ENCODE assay signal across 15 cellular contexts in genomic region chr1:154441241-154441888, GRCh38. TPM values are rescaled to one million over a fixed set of nuclear protein-coding genes. Genes with fewer than 3 reads are reported as not detected.
DNase-seq lines count a peak whose midpoint lies in the region; ATAC-seq and TF ChIP-seq lines count a peak whose summit lies in the region.
"Had no signal": no experiment of that assay in that cellular context is flagged by ENCODE, and none has a peak within 500 bp of the region (broad histone marks: within the 10 kb centered on the region; RNA-seq: fewer than 3 reads in every experiment).

No MANE protein-coding gene starts in this region.

- no peaks in the 10 kb centered on the region for H3K27me3 Mint-ChIP-seq in activated CD8-positive, alpha-beta T cell treated with anti-CD3 and anti-CD28 coated beads for 36 hours
- peaks cover 30% of the 10 kb centered on the region for H3K27me3 Mint-ChIP-seq in activated CD8-positive, alpha-beta T cell treated with anti-CD3 and anti-CD28 coated beads, Interleukin-2, amount 10 ng/mL, durations not matched to agents 7 days and 5 days (ENCODE audit: low read depth)
- H3K27me3 Mint-ChIP-seq in effector memory CD8-positive, alpha-beta T cell = peaks cover 0 to 10% of the 10 kb centered on the region in 2 donors

- H3K9me3 Mint-ChIP-seq in activated CD8-positive, alpha-beta T cell treated with anti-CD3 and anti-CD28 coated beads for 36 hours = no peaks in the 10 kb centered on the region
- H3K9me3 Mint-ChIP-seq in activated CD8-positive, alpha-beta T cell treated with anti-CD3 and anti-CD28 coated beads, Interleukin-2, amount 10 ng/mL, durations not matched to agents 7 days and 5 days (ENCODE audit: insufficient read depth) = no peaks in the 10 kb centered on the region
- no peaks in the 10 kb centered on the region for H3K9me3 Mint-ChIP-seq in effector memory CD8-positive, alpha-beta T cell

- RAD21 ChIA-PET in HCT116 (lab: Charles Lee; ENCODE audit: low non-redundant PET in 1 of 2, low total read pairs in 2 of 2, uncharacterized antibody in 2 of 2, unreplicated experiment in 2 of 2) = interaction anchor here in 1 of 2 experiments (1.1 kb wide), 1 partner anchor 76 kb away, joined by 4 read pairs; no protein-coding TSS in a partner anchor

- CTCF ChIA-PET in activated CD8-positive, alpha-beta T cell treated with anti-CD3 and anti-CD28 coated beads for 36 hours (lab: Charles Lee) = interaction anchor here (0.8 to 1.9 kb wide), 11 partner anchors 10 to 107 kb away, joined by 3 to 7 read pairs (median 5); no protein-coding TSS in a partner anchor
- CTCF ChIA-PET in activated CD8-positive, alpha-beta T cell treated with anti-CD3 and anti-CD28 coated beads, Interleukin-2, amount 10 ng/mL, durations not matched to agents 7 days and 5 days (lab: Charles Lee) = interaction anchor here (0.6 to 1.5 kb wide), 4 partner anchors 9 to 38 kb away, joined by 3 to 4 read pairs (median 4); partner anchors contain the start of gene IL6R
- CTCF ChIA-PET in HCT116 (lab: Charles Lee) = interaction anchor here (1.1 to 1.6 kb wide), 3 partner anchors 10 to 22 kb away, joined by 3 to 4 read pairs (median 3); no protein-coding TSS in a partner anchor

- TF ChIP-seq EP300 in sigmoid colon (IDR thresholded peaks at IDR 0.05) = no peak

- H3K79me2 ChIP-seq in HCT116 (ENCODE audit: insufficient read depth, low read length) = no peaks in the 10 kb centered on the region

- H3K4me2 ChIP-seq in HCT116 (ENCODE audit: low read length) = peak overlapping the region; percentile 61

- BruUV-seq in HCT116 (replicated peaks; lab: Mats Ljungman, UMichigan) = no TSS peak

- H3K4me3 Mint-ChIP-seq in activated CD8-positive, alpha-beta T cell treated with anti-CD3 and anti-CD28 coated beads for 36 hours = no peak overlapping the region
- H3K4me3 Mint-ChIP-seq in activated CD8-positive, alpha-beta T cell treated with anti-CD3 and anti-CD28 coated beads, Interleukin-2, amount 10 ng/mL, durations not matched to agents 7 days and 5 days = no peak overlapping the region
- H3K4me3 Mint-ChIP-seq in effector memory CD8-positive, alpha-beta T cell = peak overlapping the region in 1 of 2 donors; percentile 35

- peak overlapping the region; percentile 39 for H3K27ac Mint-ChIP-seq in activated CD8-positive, alpha-beta T cell treated with anti-CD3 and anti-CD28 coated beads for 36 hours
- no peak overlapping the region for H3K27ac Mint-ChIP-seq in activated CD8-positive, alpha-beta T cell treated with anti-CD3 and anti-CD28 coated beads, Interleukin-2, amount 10 ng/mL, durations not matched to agents 7 days and 5 days
- peak overlapping the region; percentile 44 to 77 for H3K27ac Mint-ChIP-seq in effector memory CD8-positive, alpha-beta T cell

- H4K20me1 ChIP-seq in HCT116 (ENCODE audit: insufficient read depth) = no peaks in the 10 kb centered on the region

- ATAC-seq in activated CD8-positive, alpha-beta T cell treated with anti-CD3 and anti-CD28 coated beads for 36 hours = no peak
- ATAC-seq in activated CD8-positive, alpha-beta T cell treated with anti-CD3 and anti-CD28 coated beads, Interleukin-2, amount 10 ng/mL, durations not matched to agents 7 days and 5 days = no peak
- ATAC-seq in HCT116 = no peak
- no peak for ATAC-seq in effector memory CD8-positive, alpha-beta T cell (replicated peaks)

- peaks cover 68% of the 10 kb centered on the region for H3K4me1 Mint-ChIP-seq in activated CD8-positive, alpha-beta T cell treated with anti-CD3 and anti-CD28 coated beads for 36 hours (ENCODE audit: low read depth)
- peaks cover 56% of the 10 kb centered on the region for H3K4me1 Mint-ChIP-seq in activated CD8-positive, alpha-beta T cell treated with anti-CD3 and anti-CD28 coated beads, Interleukin-2, amount 10 ng/mL, durations not matched to agents 7 days and 5 days (ENCODE audit: low read depth)
- peaks cover 20 to 26% of the 10 kb centered on the region in 2 donors for H3K4me1 Mint-ChIP-seq in effector memory CD8-positive, alpha-beta T cell (ENCODE audit: low read depth in 2 of 2)

- H3K9ac ChIP-seq in HCT116 (ENCODE audit: low read length) = no peak overlapping the region

- no peaks in the 10 kb centered on the region for H3K9me2 ChIP-seq in HCT116 (ENCODE audit: insufficient read depth)

- TF ChIP-seq RAD21 in HCT116 (IDR thresholded peaks at IDR 0.05; ENCODE audit: low read depth) = no peak

- H3K27me3 ChIP-seq in HCT116 (ENCODE audit: insufficient read depth, low read length) (no peaks in the 10 kb centered on the region), sigmoid colon (no peaks in the 10 kb centered on the region)
- H3K27me3 ChIP-seq: ascending aorta, suprapubic skin had no signal

- TF ChIP-seq POLR2A in HCT116 (IDR thresholded peaks at IDR 0.05; ENCODE audit: borderline replicate concordance, extremely low read depth, insufficient read depth, insufficient read length) (no peak), sigmoid colon (IDR thresholded peaks at IDR 0.05) (no peak)

- no peak for TF ChIP-seq CTCF in activated CD8-positive, alpha-beta T cell treated with anti-CD3 and anti-CD28 coated beads for 36 hours (IDR thresholded peaks at IDR 0.05)
- TF ChIP-seq CTCF in HCT116 (IDR thresholded peaks at IDR 0.05 in 2 of 3, conservative IDR thresholded peaks at IDR 0.05 in 1 of 3; ENCODE audit: borderline replicate concordance in 1 of 3, insufficient read depth in 1 of 3, low read depth in 2 of 3, low read length in 2 of 3) = no peak
- no peak for TF ChIP-seq CTCF in sigmoid colon (IDR thresholded peaks at IDR 0.05)

- H3K36me3 ChIP-seq in HCT116 (ENCODE audit: control insufficient read depth in 1 of 2, insufficient read depth in 2 of 2, low read length in 2 of 2) = no peaks in the 10 kb centered on the region
- peaks cover 0 to 31% (median 5%) of the 10 kb centered on the region in 4 donors for H3K36me3 ChIP-seq in sigmoid colon
- H3K36me3 ChIP-seq: prostate gland had no signal

- H3K4me1 ChIP-seq in HCT116 (ENCODE audit: control insufficient read depth in 1 of 2, insufficient read depth in 2 of 2, low read length in 2 of 2) (peaks cover 23 to 46% of the 10 kb centered on the region in 2 experiments), sigmoid colon (peaks cover 0 to 95% (median 78%) of the 10 kb centered on the region in 4 donors)
- H3K4me1 ChIP-seq: ascending aorta, prostate gland had no signal

- H3K36me3 Mint-ChIP-seq in activated CD8-positive, alpha-beta T cell treated with anti-CD3 and anti-CD28 coated beads for 36 hours (ENCODE audit: low read depth) = peaks cover 14% of the 10 kb centered on the region
- H3K36me3 Mint-ChIP-seq in activated CD8-positive, alpha-beta T cell treated with anti-CD3 and anti-CD28 coated beads, Interleukin-2, amount 10 ng/mL, durations not matched to agents 7 days and 5 days (ENCODE audit: low read depth) = no peaks in the 10 kb centered on the region
- H3K36me3 Mint-ChIP-seq in effector memory CD8-positive, alpha-beta T cell (ENCODE audit: insufficient read depth) = peaks cover 4% of the 10 kb centered on the region

- intact Hi-C loops in activated CD8-positive, alpha-beta T cell treated with anti-CD3 and anti-CD28 coated beads for 36 hours (cut with micrococcal nuclease) = loop anchor here (10.0 kb wide), 1 partner anchor 87 kb away; no protein-coding TSS in a partner anchor
- intact Hi-C loops in HCT116 (cut with micrococcal nuclease) (no loop called here), sigmoid colon (cut with DNase I) (no loop called here)

- H3K27ac ChIP-seq in HCT116 (ENCODE audit: low read depth, low read length) = no peak overlapping the region
- peak overlapping the region; percentile 70 to 99 (median 94) for H3K27ac ChIP-seq in sigmoid colon
- H3K27ac ChIP-seq: ascending aorta, prostate gland, suprapubic skin had no signal

- POLR2A ChIA-PET in activated CD8-positive, alpha-beta T cell treated with anti-CD3 and anti-CD28 coated beads for 36 hours (lab: Charles Lee) = interaction anchor here (0.7 to 1.5 kb wide), 3 partner anchors 22 to 265 kb away, joined by 3 to 4 read pairs (median 4); no protein-coding TSS in a partner anchor
- POLR2A ChIA-PET in activated CD8-positive, alpha-beta T cell treated with anti-CD3 and anti-CD28 coated beads, Interleukin-2, amount 10 ng/mL, durations not matched to agents 7 days and 5 days (lab: Charles Lee) = no interaction called here
- POLR2A ChIA-PET in HCT116 (lab: Charles Lee) = no interaction called here

- H3K9me3 ChIP-seq in HCT116 (ENCODE audit: control insufficient read depth in 1 of 2, insufficient read depth in 1 of 2, low read depth in 1 of 2, low read length in 2 of 2) = no peaks in the 10 kb centered on the region
- no peaks in the 10 kb centered on the region for H3K9me3 ChIP-seq in sigmoid colon
- H3K9me3 ChIP-seq: ascending aorta, prostate gland, suprapubic skin had no signal

- H3K4me3 ChIP-seq in HCT116 (replicated peaks in 1 of 2; ENCODE audit: low read depth in 1 of 2, low read length in 2 of 2) (no peak overlapping the region), sigmoid colon (no peak overlapping the region)
- H3K4me3 ChIP-seq: ascending aorta, prostate gland, suprapubic skin had no signal

- WGBS in sigmoid colon, 2 donors = 73 to 87% methylated on average over 8 of the region's 8 CpGs

- no peak overlapping the region for H2AFZ ChIP-seq in HCT116 (ENCODE audit: low read depth, low read length, poor library complexity, severe bottlenecking)

- no peak for DNase-seq in activated CD8-positive, alpha-beta T cell treated with anti-CD3 and anti-CD28 coated beads for 36 hours
- no peak for DNase-seq in activated CD8-positive, alpha-beta T cell treated with anti-CD3 and anti-CD28 coated beads, Interleukin-2, amount 10 ng/mL, durations not matched to agents 7 days and 5 days
- no peak for DNase-seq in HCT116 (ENCODE audit: low read depth, low spot score)
- no peak for DNase-seq in effector memory CD8-positive, alpha-beta T cell
- no peak for DNase-seq in sigmoid colon
- DNase-seq in kidney tubule cell (ENCODE audit: low spot score) = no peak
- no peak for DNase-seq in D341Med (ENCODE audit: low spot score)
- DNase-seq in NCI-H1694 treated with DMSO at 0.1 percent for 48 hours (lab: John Stamatoyannopoulos, UW) = no peak
- DNase-seq: activated CD4-positive, CD25-positive, alpha-beta regulatory T cell; erythroblast; NCI-H2081; NCI-H774 had no signal

TF ChIP-seq in HCT116, 20 proteins besides CTCF, POLR2A, EP300 and RAD21 (continues in another document):
- TF ChIP-seq MAX (IDR thresholded peaks at IDR 0.05) = no peak

RNA-seq across cellular contexts. Expression of gene IL6R, which starts 36.2 kb away (rescaled TPM):
- total RNA-seq in activated CD8-positive, alpha-beta T cell treated with anti-CD3 and anti-CD28 coated beads for 36 hours = 1 to 10 TPM; 2.2 to 2.5 TPM
- total RNA-seq in activated CD8-positive, alpha-beta T cell treated with anti-CD3 and anti-CD28 coated beads, Interleukin-2, amount 10 ng/mL, durations not matched to agents 7 days and 5 days = under 1 TPM; 0.16 to 0.53 TPM
- 6.8 TPM for total RNA-seq in HCT116 (2021; ENCODE audit: unreplicated experiment)
- 2.6 and 2.9 TPM in 2 replicates for polyA plus RNA-seq in HCT116 (2012)
- 10 to 100 TPM; 22.9 to 40.2 (median 36.6) TPM for total RNA-seq in sigmoid colon
- polyA plus RNA-seq in sigmoid colon = 10 to 100 TPM in 1 of 3 donors, 1 to 10 TPM in 2; 3.0 to 18.4 (median 7.6) TPM
